Comparison of ENCODE assay signal across 20 cellular contexts in the genomic region with DNA sequence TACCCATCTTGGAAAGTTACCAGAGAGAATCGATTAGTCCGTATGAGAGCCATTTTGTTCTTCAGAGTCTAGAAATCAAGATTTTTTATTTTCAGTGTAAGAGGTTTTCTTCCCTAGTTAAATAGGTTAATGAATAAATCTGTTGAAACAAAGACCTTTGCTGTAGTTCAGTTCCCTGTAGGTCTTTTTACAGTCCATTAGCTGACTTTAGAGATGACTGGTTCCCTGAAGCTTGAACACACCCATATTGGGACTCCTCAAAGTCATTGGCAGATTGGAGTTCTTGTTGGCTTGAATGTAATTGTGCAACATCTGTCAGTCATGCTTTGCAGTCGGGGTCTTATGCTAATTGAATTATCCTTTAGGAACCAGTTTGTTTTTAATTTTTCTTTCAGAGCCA. TPM values are rescaled to one million over a fixed set of nuclear protein-coding genes. Genes with fewer than 3 reads are reported as not detected.
"Had no signal": no experiment of that assay in that cellular context is flagged by ENCODE, and none has a peak within 500 bp of the region (broad histone marks: within the 10 kb centered on the region; RNA-seq: fewer than 3 reads in every experiment).

No MANE protein-coding gene starts in this region.

- H3K9me3 ChIP-seq: MG63, SJSA1 had no signal

- DNase-seq: IMR-90, Karpas-422, KG1, MG63, NCI-H1092, NCI-H1417 treated with DMSO at 0.1 percent for 48 hours, NCI-H146, NCI-H1694 treated with DMSO at 0.1 percent for 48 hours, NCI-H1930, NCI-H2107, NCI-H345, NCI-H510A, NCI-H524 treated with DMSO at 0.1 percent for 48 hours, Right ventricle myocardium superior, RPMI8226, SIG-M5 had no signal

- H3K27ac ChIP-seq: SJSA1, SK-N-MC had no signal

- H3K27me3 ChIP-seq: MG63, SJSA1 had no signal

- H3K4me3 ChIP-seq: MG63, SJSA1, SK-N-MC had no signal

- FAIRE-seq: RCC 7860 had no signal

- H3K4me1 ChIP-seq: SJSA1 had no signal

RNA-seq across cellular contexts. Expression of gene SEMA6D, which starts 45.3 kb away (rescaled TPM):
- total RNA-seq: HT-29 had no signal
